ENCODE assay signal across 20 cellular contexts in genomic region chr17:27343294-27343693, GRCh38.
"Had no signal": no experiment of that assay in that cellular context is flagged by ENCODE, and none has a peak within 500 bp of the region (broad histone marks: within the 10 kb centered on the region; RNA-seq: fewer than 3 reads in every experiment).

No MANE protein-coding gene starts in this region.

- H3K27ac ChIP-seq: testis, vagina had no signal

- H3K36me3 Mint-ChIP-seq: activated naive CD8-positive, alpha-beta T cell had no signal

- DNase-seq: activated naive CD4-positive, alpha-beta T cell; activated T-cell treated with anti-CD3 and anti-CD28 coated beads, Interleukin-2, amount 50 U/mL, for 1 hour; retina; sigmoid colon; stimulated activated CD4-positive, alpha-beta T cell treated with anti-CD3 and anti-CD28 coated beads, Interleukin-2, amount 100 ng/mL, for 48 hours; stimulated activated CD8-positive, alpha-beta memory T cell treated with anti-CD3 and anti-CD28 coated beads, Interleukin-4, amount 100 ng/mL, for 48 hours; stimulated activated naive CD4-positive, alpha-beta T cell; T-helper 1 cell; testis had no signal

- H3K36me3 ChIP-seq: adrenal gland, sigmoid colon, vagina had no signal

- H3K27me3 ChIP-seq: adrenal gland, sigmoid colon, testis, vagina had no signal

- H3K4me2 ChIP-seq: smooth muscle cell had no signal

- FAIRE-seq: astrocyte, endometrium, TTC549 had no signal

- H3K9me3 Mint-ChIP-seq: activated T-helper 2 cell treated with anti-CD3 and anti-CD28 coated beads, Interferon-gamma antibody, Interleukin-2, Interleukin-4, amounts not matched to agents 10 μg/mL and 5 μg/mL and 100 μg/mL, durations not matched to agents 14 hours and 24 hours and 36 hours had no signal

- H3K27ac Mint-ChIP-seq: activated naive CD8-positive, alpha-beta T cell; activated T-helper 2 cell treated with anti-CD3 and anti-CD28 coated beads, Interferon-gamma antibody, Interleukin-2, Interleukin-4, amounts not matched to agents 10 μg/mL and 5 μg/mL and 100 μg/mL, durations not matched to agents 14 hours and 24 hours and 36 hours had no signal

- ATAC-seq: left lobe of liver had no signal

- H3K9me3 ChIP-seq: adrenal gland, sigmoid colon, testis, vagina had no signal

- H3K4me3 Mint-ChIP-seq: activated naive CD8-positive, alpha-beta T cell had no signal

- H3K27me3 Mint-ChIP-seq: progenitor cell of endocrine pancreas had no signal

- H3K4me3 ChIP-seq: adrenal gland, lung, sigmoid colon, smooth muscle cell, testis, vagina had no signal
